ENCODE assay signal across 6 cellular contexts in genomic region chr6:138094260-138094659, GRCh38.
"Had no signal": no experiment of that assay in that cellular context is flagged by ENCODE, and none has a peak within 500 bp of the region (broad histone marks: within the 10 kb centered on the region; RNA-seq: fewer than 3 reads in every experiment).

No MANE protein-coding gene starts in this region.

- H3K4me3 Mint-ChIP-seq: IgD-negative memory B cell had no signal

- H3K27ac Mint-ChIP-seq: IgD-negative memory B cell had no signal

- H3K4me1 Mint-ChIP-seq: IgD-negative memory B cell had no signal

- ATAC-seq: HepG2, K562 had no signal

- H3K4me3 ChIP-seq: K562 had no signal

- DNase-seq: IMR-90, KBM-7 had no signal

- H3K27ac ChIP-seq: HL-60 had no signal
